21 cellular contexts compared by ENCODE assay signal in genomic region chr1:105027838-105028471, GRCh38.
A peak's percentile ranks its signal among the peaks of the same experiment; 100 is the strongest.
DNase-seq lines count a peak whose midpoint lies in the region; ATAC-seq and TF ChIP-seq lines count a peak whose summit lies in the region.
"Had no signal": no experiment of that assay in that cellular context is flagged by ENCODE, and none has a peak within 500 bp of the region (broad histone marks: within the 10 kb centered on the region; RNA-seq: fewer than 3 reads in every experiment).

No MANE protein-coding gene starts in this region.

- CTCF ChIA-PET in PC-9 (lab: Charles Lee), result no interaction called here

- intact Hi-C loops in PC-9 (cut with micrococcal nuclease; ENCODE audit: unreplicated experiment), result no loop called here
- intact Hi-C loops in upper lobe of right lung (cut with DNase I), result no loop called here

- H3K27me3 Mint-ChIP-seq in progenitor cell of endocrine pancreas, result no peaks in the 10 kb centered on the region
- H3K27me3 Mint-ChIP-seq: activated naive CD8-positive, alpha-beta T cell treated with anti-CD3 and anti-CD28 coated beads for 36 hours; central memory CD8-positive, alpha-beta T cell had no signal

- no peaks in the 10 kb centered on the region for H3K79me2 ChIP-seq in PC-9 (ENCODE audit: low read depth)

- H3K4me1 Mint-ChIP-seq in progenitor cell of endocrine pancreas (ENCODE audit: low read depth), result peaks cover 4% of the 10 kb centered on the region
- H3K4me1 Mint-ChIP-seq: activated naive CD8-positive, alpha-beta T cell treated with anti-CD3 and anti-CD28 coated beads for 36 hours; central memory CD8-positive, alpha-beta T cell; nephron progenitor cell; stimulated activated effector memory CD8-positive, alpha-beta T cell treated with anti-CD3 and anti-CD28 coated beads, Interleukin-12 subunit alpha, Interleukin-12 subunit beta, amount 100 ng/mL, for 72 hours had no signal

- H3K4me1 ChIP-seq in PC-9 (replicated peaks; ENCODE audit: insufficient read depth) (no peaks in the 10 kb centered on the region), upper lobe of right lung (no peaks in the 10 kb centered on the region)
- H3K4me1 ChIP-seq: Caco-2, heart right ventricle, upper lobe of left lung had no signal

- ATAC-seq in HG02884 (IDR thresholded peaks at IDR 0.05; ENCODE audit: unreplicated experiment) (peak; percentile 76), upper lobe of right lung (no peak), GM21423 (IDR thresholded peaks at IDR 0.05; ENCODE audit: unreplicated experiment) (no peak)
- ATAC-seq: heart right ventricle; sciatic nerve; stimulated activated effector memory CD8-positive, alpha-beta T cell treated with anti-CD3 and anti-CD28 coated beads, Interleukin-12 subunit alpha, Interleukin-12 subunit beta, amount 100 ng/mL, for 72 hours had no signal

- H3K9me3 ChIP-seq in PC-9 (ENCODE audit: insufficient read depth, low read depth) (no peaks in the 10 kb centered on the region), upper lobe of right lung (no peaks in the 10 kb centered on the region)
- H3K9me3 ChIP-seq: Caco-2, upper lobe of left lung had no signal

- H3F3A ChIP-seq in PC-9 (ENCODE audit: insufficient read depth, low read depth), result no peaks in the 10 kb centered on the region

- no peak overlapping the region for H3K4me3 Mint-ChIP-seq in progenitor cell of endocrine pancreas (ENCODE audit: low read depth)
- H3K4me3 Mint-ChIP-seq: activated naive CD8-positive, alpha-beta T cell treated with anti-CD3 and anti-CD28 coated beads for 36 hours; central memory CD8-positive, alpha-beta T cell; nephron progenitor cell; stimulated activated effector memory CD8-positive, alpha-beta T cell treated with anti-CD3 and anti-CD28 coated beads, Interleukin-12 subunit alpha, Interleukin-12 subunit beta, amount 100 ng/mL, for 72 hours had no signal

- TF ChIP-seq CTCF in PC-9 (conservative IDR thresholded peaks at IDR 0.05), result no peak
- peak; percentile 19 for TF ChIP-seq CTCF in progenitor cell of endocrine pancreas (IDR thresholded peaks at IDR 0.05; ENCODE audit: unreplicated experiment)
- no peak for TF ChIP-seq CTCF in upper lobe of right lung (IDR thresholded peaks at IDR 0.05)

- no peak overlapping the region for H3K27ac ChIP-seq in PC-9
- H3K27ac ChIP-seq in upper lobe of right lung, result no peak overlapping the region
- H3K27ac ChIP-seq: GM23248, heart right ventricle, upper lobe of left lung had no signal

- H3K36me3 Mint-ChIP-seq in progenitor cell of endocrine pancreas (ENCODE audit: insufficient read depth), result no peaks in the 10 kb centered on the region
- H3K36me3 Mint-ChIP-seq: activated naive CD8-positive, alpha-beta T cell treated with anti-CD3 and anti-CD28 coated beads for 36 hours; stimulated activated effector memory CD8-positive, alpha-beta T cell treated with anti-CD3 and anti-CD28 coated beads, Interleukin-12 subunit alpha, Interleukin-12 subunit beta, amount 100 ng/mL, for 72 hours had no signal

- no peak overlapping the region for H3K4me3 ChIP-seq in PC-9
- no peak overlapping the region for H3K4me3 ChIP-seq in upper lobe of right lung
- H3K4me3 ChIP-seq: GM23248, heart right ventricle, upper lobe of left lung had no signal

- POLR2A ChIA-PET in PC-9 (lab: Charles Lee; ENCODE audit: unreplicated experiment), result no interaction called here

- no TSS peak for BruUV-seq in PC-9 (replicated peaks; lab: Mats Ljungman, UMichigan)

- DNase-seq in NCI-H82 (lab: John Stamatoyannopoulos, UW) (peak; percentile 24), NCI-H82 treated with DMSO at 0.1 percent for 48 hours (lab: John Stamatoyannopoulos, UW; ENCODE audit: unreplicated experiment) (no peak), PC-9 (no peak), progenitor cell of endocrine pancreas (ENCODE audit: low spot score, unreplicated experiment) (no peak), upper lobe of right lung (no peak), NCI-H2196 (lab: John Stamatoyannopoulos, UW; ENCODE audit: unreplicated experiment) (no peak)
- DNase-seq: activated CD8-positive, alpha-beta memory T cell treated with anti-CD3 and anti-CD28 coated beads, Interleukin-2, amount 50 U/mL, for 4 hours; activated naive CD8-positive, alpha-beta T cell treated with anti-CD3 and anti-CD28 coated beads for 36 hours; Caco-2; GM23248; heart right ventricle; NCI-H1092; NCI-H446 treated with DMSO at 0.1 percent for 48 hours; nephron progenitor cell; stimulated activated CD4-positive, alpha-beta T cell treated with anti-CD3 and anti-CD28 coated beads, Interleukin-4, amount 100 ng/mL, for 24 hours; upper lobe of left lung had no signal

- H3K9me2 ChIP-seq in PC-9 (ENCODE audit: insufficient read depth), result no peaks in the 10 kb centered on the region

- no peaks in the 10 kb centered on the region for H3K27me3 ChIP-seq in PC-9 (ENCODE audit: insufficient read depth, low read depth)
- H3K27me3 ChIP-seq in upper lobe of right lung, result no peaks in the 10 kb centered on the region
- H3K27me3 ChIP-seq: heart right ventricle, upper lobe of left lung had no signal

- H3K27ac Mint-ChIP-seq in progenitor cell of endocrine pancreas, result no peak overlapping the region
- H3K27ac Mint-ChIP-seq: activated naive CD8-positive, alpha-beta T cell treated with anti-CD3 and anti-CD28 coated beads for 36 hours; nephron progenitor cell; stimulated activated effector memory CD8-positive, alpha-beta T cell treated with anti-CD3 and anti-CD28 coated beads, Interleukin-12 subunit alpha, Interleukin-12 subunit beta, amount 100 ng/mL, for 72 hours had no signal

- no peaks in the 10 kb centered on the region for H3K9me3 Mint-ChIP-seq in progenitor cell of endocrine pancreas (ENCODE audit: low read depth)
- H3K9me3 Mint-ChIP-seq: nephron progenitor cell had no signal

- peak overlapping the region; percentile 23; the same call in 1 of the 2 replicates for H2AFZ ChIP-seq in PC-9
- H2AFZ ChIP-seq: GM23248 had no signal

- H3K36me3 ChIP-seq in PC-9 (ENCODE audit: low read depth), result no peaks in the 10 kb centered on the region
- no peaks in the 10 kb centered on the region for H3K36me3 ChIP-seq in upper lobe of right lung
- H3K36me3 ChIP-seq: heart right ventricle, upper lobe of left lung had no signal

- H3K4me2 ChIP-seq in PC-9, result no peak overlapping the region

- H4K20me1 ChIP-seq in PC-9 (ENCODE audit: insufficient read depth), result no peaks in the 10 kb centered on the region
